ENCODE assay signal across 1 cellular context in the genomic region with DNA sequence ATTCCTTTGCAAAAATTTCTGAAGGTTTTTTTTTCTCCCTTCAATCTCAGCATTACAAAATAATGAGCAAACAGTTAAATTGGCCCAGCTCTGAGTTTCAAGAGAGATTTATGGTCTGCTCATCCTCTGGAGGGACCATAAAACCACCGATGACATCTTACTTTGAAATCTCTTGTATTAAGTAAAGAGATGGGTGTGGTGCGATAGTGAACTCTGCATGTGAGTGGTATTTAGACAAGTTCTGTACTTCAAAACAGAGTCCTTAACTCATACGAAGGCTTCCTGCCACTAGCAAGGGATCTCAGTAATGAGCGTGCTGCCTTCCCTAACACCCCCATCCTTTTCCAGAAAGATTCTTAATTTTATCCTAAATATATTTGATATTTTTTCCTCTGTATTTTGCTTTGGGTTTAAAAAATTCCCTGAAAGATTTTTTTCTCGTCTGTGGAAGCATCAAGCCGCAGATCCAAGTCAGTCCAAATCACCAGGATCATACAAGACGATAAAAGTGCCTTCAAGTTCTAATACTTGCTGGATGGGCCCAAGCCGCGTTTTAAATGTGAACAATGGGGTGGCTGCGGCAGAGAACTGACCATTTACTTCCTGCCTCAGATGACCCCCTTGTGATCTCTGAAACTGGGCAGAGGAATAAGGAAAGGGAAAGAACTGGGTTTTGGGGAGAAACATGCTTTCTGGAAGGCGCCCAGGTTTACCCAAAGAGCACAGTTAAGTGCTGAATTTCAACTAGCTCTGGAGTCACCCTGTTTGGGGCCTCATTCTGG.
TF ChIP-seq lines count a peak whose summit lies in the region.

No MANE protein-coding gene starts in this region.

TF ChIP-seq in H1, 55 proteins besides CTCF, POLR2A, EP300 and RAD21:
- no peak for TF ChIP-seq BRCA1 (IDR thresholded peaks at IDR 0.05; ENCODE audit: low read depth, low read length)
- no peak for TF ChIP-seq USF2 (IDR thresholded peaks at IDR 0.05; ENCODE audit: low read length)
- no peak for TF ChIP-seq HDAC6 (IDR thresholded peaks at IDR 0.05; ENCODE audit: low read depth, low read length)
- TF ChIP-seq SP2 (IDR thresholded peaks at IDR 0.05; ENCODE audit: low read length), result no peak
- TF ChIP-seq MAX (IDR thresholded peaks at IDR 0.05), result no peak
- TF ChIP-seq RBBP5 (IDR thresholded peaks at IDR 0.05; ENCODE audit: borderline replicate concordance, low read depth, low read length), result no peak
- no peak for TF ChIP-seq SRF (IDR thresholded peaks at IDR 0.05; ENCODE audit: low read depth, low read length)
- TF ChIP-seq KDM1A (IDR thresholded peaks at IDR 0.05; ENCODE audit: borderline replicate concordance, low read length), result no peak
- no peak for TF ChIP-seq TCF12 (IDR thresholded peaks at IDR 0.05; ENCODE audit: low read depth, low read length)
- no peak for TF ChIP-seq NRF1 (IDR thresholded peaks at IDR 0.05; ENCODE audit: low read depth, low read length)
- TF ChIP-seq JUN (IDR thresholded peaks at IDR 0.05; ENCODE audit: low read depth, low read length), result no peak
